In the genomic region with DNA sequence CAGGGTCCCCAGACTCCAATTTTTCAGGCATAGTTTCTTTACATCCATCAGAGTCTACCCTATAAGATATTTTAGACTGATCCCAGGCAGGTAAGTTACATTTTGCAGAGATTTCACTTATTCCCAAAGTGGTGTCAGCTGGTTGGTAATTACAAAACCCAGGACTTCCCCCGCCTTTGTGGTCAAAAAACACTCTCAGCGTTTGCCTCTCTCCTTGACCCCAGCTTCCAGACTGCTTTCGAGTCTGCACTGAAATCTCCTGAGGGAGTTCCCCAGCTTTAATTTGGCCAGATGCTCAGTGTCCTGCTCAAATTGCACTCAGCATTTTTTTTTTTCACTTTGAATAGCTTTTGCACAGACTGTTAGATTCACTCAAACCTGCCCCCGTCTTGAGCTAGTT, we compare ENCODE assay signal across 1 cellular context.
TF ChIP-seq lines count a peak whose summit lies in the region.

No MANE protein-coding gene starts in this region.

TF ChIP-seq in GM12878, 131 proteins besides CTCF, POLR2A, EP300 and RAD21 (continued from another document):
- TF ChIP-seq, protein P1, sequence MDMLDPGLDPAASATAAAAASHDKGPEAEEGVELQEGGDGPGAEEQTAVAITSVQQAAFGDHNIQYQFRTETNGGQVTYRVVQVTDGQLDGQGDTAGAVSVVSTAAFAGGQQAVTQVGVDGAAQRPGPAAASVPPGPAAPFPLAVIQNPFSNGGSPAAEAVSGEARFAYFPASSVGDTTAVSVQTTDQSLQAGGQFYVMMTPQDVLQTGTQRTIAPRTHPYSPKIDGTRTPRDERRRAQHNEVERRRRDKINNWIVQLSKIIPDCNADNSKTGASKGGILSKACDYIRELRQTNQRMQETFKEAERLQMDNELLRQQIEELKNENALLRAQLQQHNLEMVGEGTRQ (IDR thresholded peaks at IDR 0.05; ENCODE audit: borderline replicate concordance, low read depth, low read length), result no peak
- TF ChIP-seq SP1 (IDR thresholded peaks at IDR 0.05; ENCODE audit: low read depth, low read length) (no peak), IKZF1 (conservative IDR thresholded peaks at IDR 0.05) (peak; percentile 50; the same call in 1 of the 2 replicates), MEF2B (IDR thresholded peaks at IDR 0.05; ENCODE audit: partially characterized antibody, poor library complexity, severe bottlenecking) (no peak), ATF7 (IDR thresholded peaks at IDR 0.05; ENCODE audit: low read depth) (no peak), IKZF2 (IDR thresholded peaks at IDR 0.05) (0 out of 4 replicates have a peak, but pooled peaks of 1 of the 2 experiments have one; percentile 44), ZNF384 (IDR thresholded peaks at IDR 0.05; ENCODE audit: borderline replicate concordance, low read depth, low read length) (peak; percentile 70; the same call in 1 of the 2 replicates), NR2F1 (conservative IDR thresholded peaks at IDR 0.05) (peak; percentile 67), ETV6 (conservative IDR thresholded peaks at IDR 0.05 in 1 of 2, IDR thresholded peaks at IDR 0.05 in 1 of 2; ENCODE audit: borderline replicate concordance in 1 of 2, low read depth in 1 of 2) (no peak), LARP7 (IDR thresholded peaks at IDR 0.05) (no peak), BCL11A (IDR thresholded peaks at IDR 0.05; ENCODE audit: low read depth, low read length) (peak; percentile 38; the same call in 1 of the 2 replicates), TCF12 (IDR thresholded peaks at IDR 0.05; ENCODE audit: low read depth, low read length) (0 out of 2 replicates have a peak, but pooled peaks have one; percentile 51), MTA2 (IDR thresholded peaks at IDR 0.05; ENCODE audit: low read depth) (0 out of 2 replicates have a peak, but pooled peaks have one; percentile 7), ATF2 (IDR thresholded peaks at IDR 0.05; ENCODE audit: low read length) (peak; percentile 26), EGR1 (IDR thresholded peaks at IDR 0.05; ENCODE audit: borderline replicate concordance in 1 of 2, low read depth in 2 of 2, low read length in 2 of 2) (peak in 1 of 2 experiments; percentile 31; a peak in 1 of 3 replicates), FOXM1 (IDR thresholded peaks at IDR 0.05; ENCODE audit: low read depth, low read length) (peak; percentile 56; the same call in 1 of the 2 replicates), CREM (IDR thresholded peaks at IDR 0.05; ENCODE audit: low read depth) (0 out of 2 replicates have a peak, but pooled peaks have one; percentile 26), JUNB (IDR thresholded peaks at IDR 0.05) (peak; percentile 26; the same call in 1 of the 2 replicates), CUX1 (IDR thresholded peaks at IDR 0.05; ENCODE audit: insufficient replicate concordance, low read depth, low read length) (no peak)
- TF ChIP-seq, protein P2, sequence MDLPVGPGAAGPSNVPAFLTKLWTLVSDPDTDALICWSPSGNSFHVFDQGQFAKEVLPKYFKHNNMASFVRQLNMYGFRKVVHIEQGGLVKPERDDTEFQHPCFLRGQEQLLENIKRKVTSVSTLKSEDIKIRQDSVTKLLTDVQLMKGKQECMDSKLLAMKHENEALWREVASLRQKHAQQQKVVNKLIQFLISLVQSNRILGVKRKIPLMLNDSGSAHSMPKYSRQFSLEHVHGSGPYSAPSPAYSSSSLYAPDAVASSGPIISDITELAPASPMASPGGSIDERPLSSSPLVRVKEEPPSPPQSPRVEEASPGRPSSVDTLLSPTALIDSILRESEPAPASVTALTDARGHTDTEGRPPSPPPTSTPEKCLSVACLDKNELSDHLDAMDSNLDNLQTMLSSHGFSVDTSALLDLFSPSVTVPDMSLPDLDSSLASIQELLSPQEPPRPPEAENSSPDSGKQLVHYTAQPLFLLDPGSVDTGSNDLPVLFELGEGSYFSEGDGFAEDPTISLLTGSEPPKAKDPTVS (IDR thresholded peaks at IDR 0.05; ENCODE audit: low read depth, low read length), result no peak
- TF ChIP-seq, protein P3, sequence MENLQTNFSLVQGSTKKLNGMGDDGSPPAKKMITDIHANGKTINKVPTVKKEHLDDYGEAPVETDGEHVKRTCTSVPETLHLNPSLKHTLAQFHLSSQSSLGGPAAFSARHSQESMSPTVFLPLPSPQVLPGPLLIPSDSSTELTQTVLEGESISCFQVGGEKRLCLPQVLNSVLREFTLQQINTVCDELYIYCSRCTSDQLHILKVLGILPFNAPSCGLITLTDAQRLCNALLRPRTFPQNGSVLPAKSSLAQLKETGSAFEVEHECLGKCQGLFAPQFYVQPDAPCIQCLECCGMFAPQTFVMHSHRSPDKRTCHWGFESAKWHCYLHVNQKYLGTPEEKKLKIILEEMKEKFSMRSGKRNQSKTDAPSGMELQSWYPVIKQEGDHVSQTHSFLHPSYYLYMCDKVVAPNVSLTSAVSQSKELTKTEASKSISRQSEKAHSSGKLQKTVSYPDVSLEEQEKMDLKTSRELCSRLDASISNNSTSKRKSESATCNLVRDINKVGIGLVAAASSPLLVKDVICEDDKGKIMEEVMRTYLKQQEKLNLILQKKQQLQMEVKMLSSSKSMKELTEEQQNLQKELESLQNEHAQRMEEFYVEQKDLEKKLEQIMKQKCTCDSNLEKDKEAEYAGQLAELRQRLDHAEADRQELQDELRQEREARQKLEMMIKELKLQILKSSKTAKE (IDR thresholded peaks at IDR 0.05; ENCODE audit: low read depth, poor library complexity, severe bottlenecking), result peak; percentile 23
- TF ChIP-seq, protein P4, sequence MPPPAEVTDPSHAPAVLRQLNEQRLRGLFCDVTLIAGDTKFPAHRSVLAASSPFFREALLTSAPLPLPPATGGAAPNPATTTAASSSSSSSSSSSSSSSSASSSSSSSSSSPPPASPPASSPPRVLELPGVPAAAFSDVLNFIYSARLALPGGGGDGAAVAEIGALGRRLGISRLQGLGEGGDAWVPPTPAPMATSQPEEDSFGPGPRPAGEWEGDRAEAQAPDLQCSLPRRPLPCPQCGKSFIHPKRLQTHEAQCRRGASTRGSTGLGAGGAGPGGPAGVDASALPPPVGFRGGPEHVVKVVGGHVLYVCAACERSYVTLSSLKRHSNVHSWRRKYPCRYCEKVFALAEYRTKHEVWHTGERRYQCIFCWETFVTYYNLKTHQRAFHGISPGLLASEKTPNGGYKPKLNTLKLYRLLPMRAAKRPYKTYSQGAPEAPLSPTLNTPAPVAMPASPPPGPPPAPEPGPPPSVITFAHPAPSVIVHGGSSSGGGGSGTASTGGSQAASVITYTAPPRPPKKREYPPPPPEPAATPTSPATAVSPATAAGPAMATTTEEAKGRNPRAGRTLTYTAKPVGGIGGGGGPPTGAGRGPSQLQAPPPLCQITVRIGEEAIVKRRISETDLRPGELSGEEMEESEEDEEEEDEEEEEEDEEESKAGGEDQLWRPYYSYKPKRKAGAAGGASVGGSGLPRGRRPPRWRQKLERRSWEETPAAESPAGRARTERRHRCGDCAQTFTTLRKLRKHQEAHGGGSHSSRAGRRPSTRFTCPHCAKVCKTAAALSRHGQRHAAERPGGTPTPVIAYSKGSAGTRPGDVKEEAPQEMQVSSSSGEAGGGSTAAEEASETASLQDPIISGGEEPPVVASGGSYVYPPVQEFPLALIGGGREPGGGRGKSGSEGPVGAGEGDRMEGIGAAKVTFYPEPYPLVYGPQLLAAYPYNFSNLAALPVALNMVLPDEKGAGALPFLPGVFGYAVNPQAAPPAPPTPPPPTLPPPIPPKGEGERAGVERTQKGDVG (CRISPR knock-in tag; IDR thresholded peaks at IDR 0.05), result no peak
